Comparison of ENCODE assay signal across 9 cellular contexts in the genomic region with DNA sequence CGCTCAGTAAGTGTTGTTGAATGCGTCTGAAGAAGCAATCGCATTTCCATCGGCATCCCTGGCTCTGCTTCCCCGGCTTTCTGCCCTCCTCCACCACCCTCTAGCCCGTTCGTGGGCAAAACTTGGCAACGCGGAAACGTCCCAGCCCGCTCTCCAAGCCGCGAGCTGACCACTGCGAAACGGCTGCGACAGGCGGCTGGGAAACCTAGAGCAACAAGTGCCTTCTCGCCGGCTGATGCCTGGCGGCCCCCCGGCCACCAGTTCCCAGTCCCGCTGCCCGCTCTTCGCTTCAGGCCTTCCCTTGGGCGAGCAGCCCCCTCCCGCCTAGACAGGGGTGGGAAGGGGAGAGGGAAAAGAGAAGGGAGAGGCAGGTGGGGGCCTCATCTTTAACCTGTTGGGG. TPM values are rescaled to one million over a fixed set of nuclear protein-coding genes. Genes with fewer than 3 reads are reported as not detected.
DNase-seq lines count a peak whose midpoint lies in the region; ATAC-seq and TF ChIP-seq lines count a peak whose summit lies in the region.
"Had no signal": no experiment of that assay in that cellular context is flagged by ENCODE, and none has a peak within 500 bp of the region (broad histone marks: within the 10 kb centered on the region; RNA-seq: fewer than 3 reads in every experiment).

No MANE protein-coding gene starts in this region.

- H3K36me3 ChIP-seq in NT2/D1 (ENCODE audit: insufficient read depth, insufficient read length, low read length) (no peaks in the 10 kb centered on the region), trophoblast cell (ENCODE audit: control insufficient read depth in 1 of 2, insufficient read depth in 2 of 2, low read length in 2 of 2) (no peaks in the 10 kb centered on the region)

- H4K12ac ChIP-seq in trophoblast cell (ENCODE audit: low read depth, low read length): no peak overlapping the region

- no peak overlapping the region for H3K18ac ChIP-seq in trophoblast cell (ENCODE audit: low read length)

- peak overlapping the region; percentile 54 for H3K4me3 ChIP-seq in NT2/D1 (ENCODE audit: insufficient read length, low read depth)
- no peak overlapping the region for H3K4me3 ChIP-seq in trophoblast cell (ENCODE audit: low read depth, low read length)

- H3K9me3 ChIP-seq in NT2/D1 (ENCODE audit: insufficient read depth, low read length) (no peaks in the 10 kb centered on the region), trophoblast cell (ENCODE audit: insufficient read depth, low read depth, low read length) (no peaks in the 10 kb centered on the region)

- no peak overlapping the region for H4K91ac ChIP-seq in trophoblast cell (ENCODE audit: low read depth, low read length)

- H2BK120ac ChIP-seq in trophoblast cell (ENCODE audit: insufficient read depth, low read length, poor library complexity): no peak overlapping the region

- H3K27me3 Mint-ChIP-seq in endothelial cell (ENCODE audit: unreplicated experiment): peaks cover 15% of the 10 kb centered on the region

- H3K27ac ChIP-seq in trophoblast cell (ENCODE audit: low read depth, low read length): no peak overlapping the region

- H3K79me2 ChIP-seq in trophoblast cell (ENCODE audit: control insufficient read depth, insufficient read depth, low read length, poor library complexity): no peaks in the 10 kb centered on the region

- peaks cover 8% of the 10 kb centered on the region for H3K4me1 Mint-ChIP-seq in endothelial cell (ENCODE audit: unreplicated experiment)

- H2BK12ac ChIP-seq in trophoblast cell (ENCODE audit: low read length): no peak overlapping the region

- H3K4me1 ChIP-seq in NT2/D1 (ENCODE audit: insufficient read depth, insufficient read length): no peaks in the 10 kb centered on the region
- H3K4me1 ChIP-seq in trophoblast cell (ENCODE audit: control insufficient read depth in 1 of 2, insufficient read depth in 2 of 2, low read length in 2 of 2): peaks cover 8 to 12% of the 10 kb centered on the region in 2 experiments

- H3K4me3 Mint-ChIP-seq in endothelial cell (ENCODE audit: unreplicated experiment): peak overlapping the region; percentile 73

- H2AFZ ChIP-seq in trophoblast cell (ENCODE audit: insufficient read depth, low read length, poor library complexity): no peak overlapping the region

- DNase-seq in ELF-1 (ENCODE audit: low read depth, low spot score): peak; percentile 51
- DNase-seq in NT2/D1 (ENCODE audit: low read depth, low spot score): no peak
- DNase-seq in endothelial cell (ENCODE audit: low spot score): no peak
- no peak for DNase-seq in trophoblast cell
- DNase-seq in stimulated activated naive CD4-positive, alpha-beta T cell treated with Interleukin-2 at 50 U/mL for 16 hours (lab: John Stamatoyannopoulos, UW): no peak
- no peak for DNase-seq in activated CD4-positive, CD25-positive, alpha-beta regulatory T cell treated with anti-CD3 and anti-CD28 coated beads, Interleukin-2, amount 50 U/mL, for 72 hours
- DNase-seq in hepatic stellate cell (ENCODE audit: low spot score): no peak
- DNase-seq: stimulated activated CD4-positive, alpha-beta T cell treated with anti-CD3 and anti-CD28 coated beads, Interleukin-12 subunit alpha, Interleukin-12 subunit beta, amount 100 ng/mL, for 4 hours had no signal

- H3K9ac ChIP-seq in NT2/D1 (ENCODE audit: insufficient read length, low read depth): peak overlapping the region; percentile 57
- no peak overlapping the region for H3K9ac ChIP-seq in trophoblast cell (ENCODE audit: low read length)

- H4K8ac ChIP-seq in trophoblast cell (ENCODE audit: low read depth, low read length): no peak overlapping the region

- no peaks in the 10 kb centered on the region for H3K9me3 Mint-ChIP-seq in endothelial cell (ENCODE audit: unreplicated experiment)

- no peak for ATAC-seq in HG02798 (IDR thresholded peaks at IDR 0.05; ENCODE audit: poor library complexity, unreplicated experiment)

- no peak overlapping the region for H3K27ac Mint-ChIP-seq in endothelial cell (ENCODE audit: unreplicated experiment)

- no CpG with 5 or more reads among the region's 26 CpGs for WGBS in trophoblast cell (ENCODE audit: extremely low coverage, insufficient coverage, insufficient read length)

- no peaks in the 10 kb centered on the region for H3K79me1 ChIP-seq in trophoblast cell (ENCODE audit: low read length)

- no peak overlapping the region for H3K4ac ChIP-seq in trophoblast cell (ENCODE audit: low read depth, low read length)

- H3K23ac ChIP-seq in trophoblast cell (ENCODE audit: low read length): no peak overlapping the region

- H2BK5ac ChIP-seq in trophoblast cell (ENCODE audit: low read depth, low read length, poor library complexity): no peak overlapping the region

- peaks cover 88% of the 10 kb centered on the region for H3K27me3 ChIP-seq in NT2/D1 (ENCODE audit: insufficient read depth, insufficient read length)
- peaks cover 44% of the 10 kb centered on the region for H3K27me3 ChIP-seq in trophoblast cell (ENCODE audit: insufficient read depth, low read length)

- TF ChIP-seq CTCF in endothelial cell (IDR thresholded peaks at IDR 0.05; ENCODE audit: unreplicated experiment): no peak

- peak overlapping the region; percentile 73 for H3K4me2 ChIP-seq in trophoblast cell (ENCODE audit: low read length)

- no peak overlapping the region for H2AK5ac ChIP-seq in trophoblast cell (ENCODE audit: low read length)

- H3K36me3 Mint-ChIP-seq in endothelial cell (ENCODE audit: low read depth, unreplicated experiment): no peaks in the 10 kb centered on the region

- no peak overlapping the region for H3K14ac ChIP-seq in trophoblast cell (ENCODE audit: low read length)

RNA-seq across cellular contexts. Expression of a gene that starts 0.8 kb away (rescaled TPM):
- 3.2 TPM for total RNA-seq in endothelial cell (ENCODE audit: unreplicated experiment)
- polyA plus RNA-seq in trophoblast cell (2013): 0.27 and 0.39 TPM in 2 replicates

RNA-seq across cellular contexts. Expression of a gene that starts 27.8 kb away (rescaled TPM):
- total RNA-seq in endothelial cell (ENCODE audit: unreplicated experiment): 975 TPM
- 778 and 854 TPM in 2 replicates for polyA plus RNA-seq in trophoblast cell (2013)
